9 cellular contexts compared by ENCODE assay signal in genomic region chr17:61408151-61409041, GRCh38. TPM values are rescaled to one million over a fixed set of nuclear protein-coding genes. Genes with fewer than 3 reads are reported as not detected.
A peak's percentile ranks its signal among the peaks of the same experiment; 100 is the strongest.
DNase-seq lines count a peak whose midpoint lies in the region; ATAC-seq and TF ChIP-seq lines count a peak whose summit lies in the region.
"Had no signal": no experiment of that assay in that cellular context is flagged by ENCODE, and none has a peak within 500 bp of the region (broad histone marks: within the 10 kb centered on the region; RNA-seq: fewer than 3 reads in every experiment).

No MANE protein-coding gene starts in this region.

- H3K27ac ChIP-seq in H9 (ENCODE audit: insufficient read length, low read depth, low read length) = no peak overlapping the region
- H3K27ac ChIP-seq: HL-60 had no signal

- H3K23ac ChIP-seq in H9 (ENCODE audit: insufficient read length, low read depth, low read length) = no peak overlapping the region

- no peaks in the 10 kb centered on the region; a peak in 2 of 5 replicates for H3K9me3 Mint-ChIP-seq in H9
- H3K9me3 Mint-ChIP-seq in activated CD4-positive, alpha-beta memory T cell treated with anti-CD3 and anti-CD28 coated beads for 36 hours = no peaks in the 10 kb centered on the region

- H2BK5ac ChIP-seq in H9 (ENCODE audit: insufficient read length, low read length) = no peak overlapping the region

- H3K27ac Mint-ChIP-seq in H9 = no peak overlapping the region
- no peak overlapping the region for H3K27ac Mint-ChIP-seq in activated CD4-positive, alpha-beta memory T cell treated with anti-CD3 and anti-CD28 coated beads for 36 hours

- TF ChIP-seq CTCF in H9 (conservative IDR thresholded peaks at IDR 0.05) = no peak

- H3K79me1 ChIP-seq in H9 (ENCODE audit: insufficient read depth, low read depth, low read length, poor library complexity, severe bottlenecking) = no peaks in the 10 kb centered on the region

- no peak overlapping the region for H3K14ac ChIP-seq in H9 (ENCODE audit: insufficient read depth, low read length)

- no peak overlapping the region for H2AFZ ChIP-seq in H9 (ENCODE audit: low read length)

- no peak overlapping the region for H2BK20ac ChIP-seq in H9 (ENCODE audit: low read depth, low read length, poor library complexity, severe bottlenecking)

- H2AK5ac ChIP-seq in H9 (ENCODE audit: insufficient read length, low read length) = no peak overlapping the region

- H4K5ac ChIP-seq in H9 (ENCODE audit: insufficient read length, low read depth, low read length) = no peak overlapping the region

- no peak overlapping the region for H4K8ac ChIP-seq in H9 (replicated peaks; ENCODE audit: insufficient read length, low read depth, low read length)

- peaks cover 2% of the 10 kb centered on the region for H4K20me1 ChIP-seq in H9 (ENCODE audit: control insufficient read depth, insufficient read depth, insufficient read length)

- intact Hi-C loops in activated CD4-positive, alpha-beta memory T cell treated with anti-CD3 and anti-CD28 coated beads for 36 hours (cut with micrococcal nuclease) = loop anchor here (5.0 kb wide), 1 partner anchor 686 kb away; no protein-coding TSS in a partner anchor
- intact Hi-C loops in left ventricle myocardium superior (cut with micrococcal nuclease) = no loop called here

- POLR2A ChIA-PET in activated CD4-positive, alpha-beta memory T cell treated with anti-CD3 and anti-CD28 coated beads for 36 hours (lab: Charles Lee) = interaction anchor here (0.6 kb wide), 1 partner anchor 10 kb away, joined by 4 read pairs; no protein-coding TSS in a partner anchor

- peaks cover 80% of the 10 kb centered on the region for H3K27me3 ChIP-seq in H9 (ENCODE audit: insufficient read depth, low read length)

- no peak overlapping the region for H2BK15ac ChIP-seq in H9 (ENCODE audit: low read depth, low read length)

- H3K56ac ChIP-seq in H9 (ENCODE audit: insufficient read length, low read depth, low read length) = no peak overlapping the region

- CTCF ChIA-PET in activated CD4-positive, alpha-beta memory T cell treated with anti-CD3 and anti-CD28 coated beads for 36 hours (lab: Charles Lee) = interaction anchor here (0.6 to 2.1 kb wide), 4 partner anchors 13 to 437 kb away, joined by 3 to 7 read pairs (median 4); no protein-coding TSS in a partner anchor

- H3K18ac ChIP-seq in H9 (ENCODE audit: insufficient read length, low read depth, low read length) = no peak overlapping the region

- H3K4me2 ChIP-seq in H9 (ENCODE audit: insufficient read depth, insufficient read length, low read length) = no peak overlapping the region

- no peak overlapping the region for H2BK120ac ChIP-seq in H9 (ENCODE audit: low read depth, low read length, poor library complexity, severe bottlenecking)

- no peaks in the 10 kb centered on the region; a peak in 1 of 7 replicates for H3K36me3 Mint-ChIP-seq in H9 (ENCODE audit: insufficient read depth in 1 of 3, low read depth in 3 of 3)
- H3K36me3 Mint-ChIP-seq in activated CD4-positive, alpha-beta memory T cell treated with anti-CD3 and anti-CD28 coated beads for 36 hours = no peaks in the 10 kb centered on the region

- H3K23me2 ChIP-seq in H9 (ENCODE audit: insufficient read length, low read depth, low read length, poor library complexity, severe bottlenecking) = peaks cover 21% of the 10 kb centered on the region

- no peaks in the 10 kb centered on the region for H3K9me3 ChIP-seq in H9 (ENCODE audit: control insufficient read depth, low read depth, low read length)

- no peak overlapping the region for H3K4ac ChIP-seq in H9 (ENCODE audit: low read depth, low read length)

- H3K79me2 ChIP-seq in H9 (ENCODE audit: insufficient read depth, low read length) = no peaks in the 10 kb centered on the region

- H3T11ph ChIP-seq in H9 (ENCODE audit: low read length) = no peak overlapping the region

- peaks cover 2% of the 10 kb centered on the region; the same call in 1 of the 2 replicates for H3K4me1 ChIP-seq in H9 (ENCODE audit: insufficient read depth, low read length)

- peaks cover 87% of the 10 kb centered on the region for H3K27me3 Mint-ChIP-seq in H9 (ENCODE audit: low read depth)
- peaks cover 49% of the 10 kb centered on the region for H3K27me3 Mint-ChIP-seq in activated CD4-positive, alpha-beta memory T cell treated with anti-CD3 and anti-CD28 coated beads for 36 hours

- no CpG with 5 or more reads among the region's 41 CpGs for WGBS in H9 (ENCODE audit: extremely low coverage, insufficient read length, low lambda C conversion rate)

- H3K4me1 Mint-ChIP-seq in H9 = peaks cover 15 to 24% of the 10 kb centered on the region in 2 experiments
- peaks cover 30% of the 10 kb centered on the region for H3K4me1 Mint-ChIP-seq in activated CD4-positive, alpha-beta memory T cell treated with anti-CD3 and anti-CD28 coated beads for 36 hours (ENCODE audit: low read depth)

- H4K91ac ChIP-seq in H9 (ENCODE audit: insufficient read length, low read depth, low read length) = no peak overlapping the region

- H2BK12ac ChIP-seq in H9 (ENCODE audit: insufficient read length, low read depth, low read length) = no peak overlapping the region

- ATAC-seq in left ventricle myocardium superior = no peak
- ATAC-seq in GM18519 (IDR thresholded peaks at IDR 0.05; ENCODE audit: low FRiP score, unreplicated experiment) = no peak
- no peak for ATAC-seq in HG02623 (IDR thresholded peaks at IDR 0.05; ENCODE audit: unreplicated experiment)
- ATAC-seq in HG02840 (IDR thresholded peaks at IDR 0.05; ENCODE audit: low FRiP score, unreplicated experiment) = no peak

- H3K9ac ChIP-seq in H9 (ENCODE audit: extremely low read depth, insufficient read length, low read length) = no peak overlapping the region

- peak overlapping the region; percentile 9 to 70; a peak in 4 of 5 replicates for H3K4me3 Mint-ChIP-seq in H9
- peak overlapping the region; percentile 60 for H3K4me3 Mint-ChIP-seq in activated CD4-positive, alpha-beta memory T cell treated with anti-CD3 and anti-CD28 coated beads for 36 hours

- DNase-seq in H9 = peak; percentile 48
- DNase-seq in activated CD4-positive, alpha-beta memory T cell treated with anti-CD3 and anti-CD28 coated beads for 36 hours = peak; percentile 8
- DNase-seq in left ventricle myocardium superior = peak; percentile 28
- DNase-seq in stimulated activated CD8-positive, alpha-beta memory T cell treated with anti-CD3 and anti-CD28 coated beads, Interleukin-4, amount 100 ng/mL, for 48 hours = peak; percentile 26
- DNase-seq in NCI-H1436 treated with DMSO at 0.1 percent for 48 hours (lab: John Stamatoyannopoulos, UW) = no peak

RNA-seq across cellular contexts. Expression of gene TBX2, which starts 8.8 kb away (rescaled TPM):
- total RNA-seq in H9 (2021) (not detected in 2 replicates), left ventricle myocardium superior (9.1 TPM)
- under 1 TPM in 1 of 2 experiments, not detected in 1; 0.05 TPM for total RNA-seq in activated CD4-positive, alpha-beta memory T cell treated with anti-CD3 and anti-CD28 coated beads for 36 hours

RNA-seq across cellular contexts. Expression of gene TBX4, which starts 43.8 kb away (rescaled TPM):
- total RNA-seq in H9 (2021) = not detected in 2 replicates
- total RNA-seq in activated CD4-positive, alpha-beta memory T cell treated with anti-CD3 and anti-CD28 coated beads for 36 hours = not detected
- total RNA-seq in left ventricle myocardium superior = not detected
